In the genomic region with DNA sequence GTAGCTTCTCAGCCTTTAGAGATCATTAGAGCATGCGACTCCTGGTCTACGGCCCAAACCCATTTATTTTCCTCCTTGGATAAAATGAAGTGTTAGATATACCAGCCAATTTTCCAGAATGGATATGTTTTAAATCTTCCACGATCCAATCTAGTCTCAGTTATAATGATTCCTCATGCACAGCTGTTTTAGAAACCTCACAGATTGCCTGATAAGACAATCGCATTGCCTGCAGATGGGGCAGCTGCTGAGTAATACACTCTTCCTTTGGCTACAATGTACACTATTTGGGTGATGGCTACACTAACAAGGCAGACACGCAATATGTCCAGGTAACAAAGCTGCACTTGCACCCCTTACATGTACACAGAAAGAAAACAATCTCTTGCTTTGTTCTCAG, we compare ENCODE assay signal across 26 cellular contexts.
"Had no signal": no experiment of that assay in that cellular context is flagged by ENCODE, and none has a peak within 500 bp of the region (broad histone marks: within the 10 kb centered on the region; RNA-seq: fewer than 3 reads in every experiment).

No MANE protein-coding gene starts in this region.

- H3K27me3 ChIP-seq: colonic mucosa, esophagus squamous epithelium, foreskin keratinocyte, gastrocnemius medialis, heart left ventricle, hepatocyte had no signal

- H3K4me3 Mint-ChIP-seq: dendritic cell treated with granulocyte-macrophage colony-stimulating factor and Interleukin-4, amounts not matched to agents 40 ng/mL and 50 ng/mL, for 4 days; effector memory CD8-positive, alpha-beta T cell had no signal

- H3K9me3 Mint-ChIP-seq: dendritic cell treated with granulocyte-macrophage colony-stimulating factor and Interleukin-4, amounts not matched to agents 40 ng/mL and 50 ng/mL, for 4 days; effector memory CD8-positive, alpha-beta T cell had no signal

- DNase-seq: colonic mucosa; cortex of kidney; dermis blood vessel endothelial cell; dorsolateral prefrontal cortex; effector CD4-positive, alpha-beta T cell; effector CD8-positive, alpha-beta T cell; effector memory CD4-positive, alpha-beta T cell; effector memory CD8-positive, alpha-beta T cell; erythroblast; esophagus squamous epithelium; foreskin fibroblast; foreskin keratinocyte; foreskin melanocyte; gastrocnemius medialis; glutamatergic neuron; head of caudate nucleus; heart left ventricle; heart right ventricle; hippocampal formation had no signal

- H3K27ac Mint-ChIP-seq: dendritic cell treated with granulocyte-macrophage colony-stimulating factor and Interleukin-4, amounts not matched to agents 40 ng/mL and 50 ng/mL, for 4 days; effector memory CD8-positive, alpha-beta T cell had no signal

- ATAC-seq: effector memory CD8-positive, alpha-beta T cell; esophagus mucosa; foreskin keratinocyte; gastrocnemius medialis; gastroesophageal sphincter; heart left ventricle; heart right ventricle had no signal

- H3K27ac ChIP-seq: colonic mucosa, coronary artery, dorsolateral prefrontal cortex, epithelial cell of prostate, esophagus muscularis mucosa, esophagus squamous epithelium, foreskin keratinocyte, gastrocnemius medialis, gastroesophageal sphincter, heart left ventricle, heart right ventricle, hepatocyte had no signal

- H3K4me2 ChIP-seq: hepatocyte had no signal

- H3K27me3 Mint-ChIP-seq: dendritic cell treated with granulocyte-macrophage colony-stimulating factor and Interleukin-4, amounts not matched to agents 40 ng/mL and 50 ng/mL, for 4 days had no signal

- H3K79me2 ChIP-seq: hepatocyte had no signal

- H3K9me3 ChIP-seq: colonic mucosa, esophagus muscularis mucosa, esophagus squamous epithelium, gastrocnemius medialis, gastroesophageal sphincter, heart left ventricle, heart right ventricle had no signal

- H2AFZ ChIP-seq: hepatocyte had no signal

- H3K36me3 ChIP-seq: colonic mucosa, esophagus muscularis mucosa, esophagus squamous epithelium, gastrocnemius medialis, gastroesophageal sphincter, heart left ventricle, heart right ventricle had no signal

- H3K4me3 ChIP-seq: colonic mucosa, coronary artery, dorsolateral prefrontal cortex, esophagus muscularis mucosa, esophagus squamous epithelium, gastrocnemius medialis, gastroesophageal sphincter, heart left ventricle, heart right ventricle, hepatocyte had no signal

- H3K4me1 ChIP-seq: colonic mucosa, esophagus muscularis mucosa, esophagus squamous epithelium, foreskin keratinocyte, gastroesophageal sphincter, heart left ventricle, heart right ventricle had no signal
